Comparison of ENCODE assay signal across 12 cellular contexts in the genomic region with DNA sequence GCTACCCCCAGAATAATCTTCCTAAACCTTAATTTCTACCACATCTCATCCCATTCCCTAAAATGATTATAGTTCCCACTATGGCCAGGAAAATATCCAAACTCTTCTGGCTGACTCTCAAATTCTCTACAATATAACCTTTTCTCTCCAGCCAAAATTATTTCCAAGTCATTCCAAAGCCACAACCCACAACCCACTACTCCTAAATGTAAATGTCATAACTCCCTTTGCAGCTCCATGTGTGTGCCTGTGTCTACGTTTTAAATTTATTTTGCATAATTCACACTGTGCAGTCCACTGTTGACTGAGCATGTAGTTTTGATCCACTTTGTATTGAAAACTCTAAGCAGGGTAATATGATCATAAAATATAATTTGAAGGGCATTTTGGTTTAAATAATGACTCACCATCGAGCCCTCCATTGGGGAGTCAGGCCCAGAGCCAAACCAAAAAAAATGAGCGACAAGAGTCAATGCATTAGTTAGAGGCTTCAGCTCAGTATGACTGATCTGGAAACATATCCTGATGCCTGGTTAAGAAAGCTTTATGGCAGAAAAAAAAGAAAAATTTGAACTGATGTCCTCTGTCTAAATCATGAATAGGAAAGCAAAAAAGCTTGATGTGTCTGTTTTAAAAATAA.
"Had no signal": no experiment of that assay in that cellular context is flagged by ENCODE, and none has a peak within 500 bp of the region (broad histone marks: within the 10 kb centered on the region; RNA-seq: fewer than 3 reads in every experiment).

No MANE protein-coding gene starts in this region.

- ATAC-seq: activated CD4-positive, CD25-positive, alpha-beta regulatory T cell treated with anti-CD3 and anti-CD28 coated beads, Interleukin-2, amount 50 U/mL, for 24 hours had no signal

- DNase-seq: activated effector memory CD4-positive, alpha-beta T cell treated with Interleukin-2 at 50 U/mL for 16 hours; activated naive CD8-positive, alpha-beta T cell treated with anti-CD3 and anti-CD28 coated beads, Interleukin-2, amount 10 ng/mL, durations not matched to agents 7 days and 5 days; anterior cingulate cortex; caudate nucleus; effector memory CD4-positive, alpha-beta T cell; hippocampal formation; stimulated activated CD4-positive, alpha-beta T cell treated with anti-CD3 and anti-CD28 coated beads, Interleukin-4, amount 100 ng/mL, for 1 hour; T-helper 2 cell; thyroid gland; uterus had no signal

- H3K9me3 ChIP-seq: thyroid gland, uterus had no signal

- H3K79me2 ChIP-seq: parathyroid adenoma had no signal

- H3K4me1 ChIP-seq: parathyroid adenoma, thyroid gland, uterus had no signal

- H3K27me3 ChIP-seq: thyroid gland, uterus had no signal

- H2AFZ ChIP-seq: parathyroid adenoma had no signal

- H3K4me3 ChIP-seq: thyroid gland, uterus had no signal

- H3K27ac ChIP-seq: parathyroid adenoma, thyroid gland, uterus had no signal

- H3K9ac ChIP-seq: parathyroid adenoma had no signal

- H3K36me3 ChIP-seq: thyroid gland, uterus had no signal
